8 cellular contexts compared by ENCODE assay signal in the genomic region with DNA sequence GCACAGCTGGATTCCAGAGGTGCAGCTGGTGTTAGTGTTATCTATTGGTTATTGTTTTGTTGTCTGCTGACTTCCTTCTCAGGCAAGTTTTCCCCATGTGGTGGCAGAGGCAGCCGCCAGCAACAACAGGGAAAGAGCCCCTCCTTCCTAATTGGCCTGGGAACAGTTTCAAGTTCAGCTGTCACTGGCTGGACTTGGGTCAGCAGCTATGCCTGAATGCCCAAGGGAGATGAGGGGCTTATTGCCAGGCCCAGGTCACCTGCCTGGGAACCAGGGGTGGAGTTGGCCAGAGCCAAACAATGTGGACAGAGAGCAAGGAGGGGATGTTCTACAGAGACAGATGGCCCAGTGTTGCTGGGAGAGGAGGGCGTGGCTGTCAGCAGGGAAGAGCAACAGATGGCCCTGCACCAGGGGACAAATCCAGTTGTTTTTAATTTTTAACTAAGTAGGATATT. TPM values are rescaled to one million over a fixed set of nuclear protein-coding genes. Genes with fewer than 3 reads are reported as not detected.
DNase-seq lines count a peak whose midpoint lies in the region; ATAC-seq and TF ChIP-seq lines count a peak whose summit lies in the region.

No MANE protein-coding gene starts in this region.

- H3K4me1 ChIP-seq in OCI-LY1 (ENCODE audit: insufficient read depth, low read length, severe bottlenecking): peaks cover 30% of the 10 kb centered on the region

- H4K20me1 ChIP-seq in OCI-LY1 (ENCODE audit: insufficient read depth, low read length): no peaks in the 10 kb centered on the region

- peak overlapping the region; percentile 68 for H3K27ac ChIP-seq in OCI-LY1 (ENCODE audit: low read depth, low read length, poor library complexity, severe bottlenecking)

- in situ Hi-C loops in G401 (cut with HindIII; ENCODE audit: low sequenced_read_pairs): no loop called here

- H3K9ac ChIP-seq in OCI-LY1 (ENCODE audit: low read length): no peak overlapping the region

- no peak for TF ChIP-seq CTCF in OCI-LY1 (IDR thresholded peaks at IDR 0.05; ENCODE audit: low read length)

- H3K4me2 ChIP-seq in OCI-LY1 (ENCODE audit: low read length): no peak overlapping the region

- peak; percentile 68 for DNase-seq in G401 (ENCODE audit: low spot score)
- peak; percentile 54 for DNase-seq in fibroblast of peridontal ligament (ENCODE audit: extremely low read depth)
- DNase-seq in occipital lobe (lab: John Stamatoyannopoulos, UW): peak; percentile 76
- DNase-seq in activated CD8-positive, alpha-beta memory T cell treated with anti-CD3 and anti-CD28 coated beads, Interleukin-2, amount 50 U/mL, for 4 hours: no peak

- H2AFZ ChIP-seq in OCI-LY1 (ENCODE audit: low read length): no peak overlapping the region

- no peaks in the 10 kb centered on the region for H3K9me2 ChIP-seq in OCI-LY1 (ENCODE audit: low read depth, low read length)

- H3K36me3 ChIP-seq in OCI-LY1 (ENCODE audit: insufficient read depth, low read length): peaks cover 74% of the 10 kb centered on the region

- H3F3A ChIP-seq in OCI-LY1 (ENCODE audit: insufficient read depth, low read length): 0 out of 2 replicates have a peak, but pooled peaks cover 1% of the 10 kb centered on the region

- ATAC-seq in HG02884 (IDR thresholded peaks at IDR 0.05; ENCODE audit: unreplicated experiment) (no peak), HG02623 (IDR thresholded peaks at IDR 0.05; ENCODE audit: unreplicated experiment) (no peak), GM18502 (IDR thresholded peaks at IDR 0.05; ENCODE audit: poor library complexity, unreplicated experiment) (no peak)

- H3K79me2 ChIP-seq in OCI-LY1 (ENCODE audit: insufficient read depth, low read length): peaks cover 2% of the 10 kb centered on the region; the same call in 1 of the 2 replicates

- no peaks in the 10 kb centered on the region for H3K27me3 ChIP-seq in OCI-LY1 (ENCODE audit: insufficient read depth, low read length)

- no peak overlapping the region for H3K4me3 ChIP-seq in OCI-LY1 (ENCODE audit: low read depth, low read length, poor library complexity, severe bottlenecking)

- peaks cover 3% of the 10 kb centered on the region; the same call in 1 of the 2 replicates for H3K9me3 ChIP-seq in OCI-LY1 (ENCODE audit: low read length)

RNA-seq across cellular contexts. Expression of a gene that starts 38.3 kb away (rescaled TPM):
- total RNA-seq in G401 (2014; rRNA removed; shearing (Covaris generic)): 6.9 and 14.3 TPM in 2 replicates
- 4.7 TPM for total RNA-seq in occipital lobe
